Comparison of ENCODE assay signal across 21 cellular contexts in genomic region chr2:5990021-5990420, GRCh38.
DNase-seq lines count a peak whose midpoint lies in the region.
"Had no signal": no experiment of that assay in that cellular context is flagged by ENCODE, and none has a peak within 500 bp of the region (broad histone marks: within the 10 kb centered on the region; RNA-seq: fewer than 3 reads in every experiment).

No MANE protein-coding gene starts in this region.

- no peaks in the 10 kb centered on the region for H3K36me3 ChIP-seq in mesendoderm (ENCODE audit: control insufficient read depth, insufficient read depth, low read length)
- H3K36me3 ChIP-seq in trophoblast cell (ENCODE audit: control insufficient read depth in 1 of 2, insufficient read depth in 2 of 2, low read length in 2 of 2): no peaks in the 10 kb centered on the region
- H3K36me3 ChIP-seq: BE2C, BLaER1 had no signal

- H3K4me2 ChIP-seq in mesendoderm (ENCODE audit: low read length) (no peak overlapping the region), trophoblast cell (ENCODE audit: low read length) (no peak overlapping the region)
- H3K4me2 ChIP-seq: A549, BLaER1 had no signal

- H4K91ac ChIP-seq in trophoblast cell (ENCODE audit: low read depth, low read length): no peak overlapping the region

- no peak overlapping the region for H3K4me3 ChIP-seq in mesendoderm (ENCODE audit: low read length)
- no peak overlapping the region for H3K4me3 ChIP-seq in trophoblast cell (ENCODE audit: low read depth, low read length)
- H3K4me3 ChIP-seq: A549, BLaER1, GM12878 had no signal

- H3K18ac ChIP-seq in mesendoderm (ENCODE audit: low read length) (no peak overlapping the region), trophoblast cell (ENCODE audit: low read length) (no peak overlapping the region)

- in situ Hi-C loops in ACHN (cut with HindIII; ENCODE audit: low pct_ligation_motif_present, low pct_unique_long_range_greater_than_20kb, low sequenced_read_pairs): no loop called here

- no peaks in the 10 kb centered on the region for H3K4me1 ChIP-seq in mesendoderm (ENCODE audit: control insufficient read depth, low read depth, low read length)
- H3K4me1 ChIP-seq in trophoblast cell (ENCODE audit: control insufficient read depth in 1 of 2, insufficient read depth in 2 of 2, low read length in 2 of 2): peaks cover 2 to 12% of the 10 kb centered on the region in 2 experiments
- H3K4me1 ChIP-seq: A549 had no signal

- H3K23ac ChIP-seq in mesendoderm (ENCODE audit: low read length) (no peak overlapping the region), trophoblast cell (ENCODE audit: low read length) (no peak overlapping the region)

- H3K4ac ChIP-seq in mesendoderm (ENCODE audit: low read depth, low read length) (no peak overlapping the region), trophoblast cell (ENCODE audit: low read depth, low read length) (no peak overlapping the region)

- H2AFZ ChIP-seq in trophoblast cell (ENCODE audit: insufficient read depth, low read length, poor library complexity): no peak overlapping the region

- no peak overlapping the region for H3K56ac ChIP-seq in mesendoderm (ENCODE audit: low read length)

- no peak overlapping the region for H2BK12ac ChIP-seq in trophoblast cell (ENCODE audit: low read length)

- no peak overlapping the region for H2AK5ac ChIP-seq in mesendoderm (ENCODE audit: low read length)
- no peak overlapping the region for H2AK5ac ChIP-seq in trophoblast cell (ENCODE audit: low read length)

- no CpG with 5 or more reads among the region's 4 CpGs for WGBS in mesendoderm (ENCODE audit: extremely low coverage, insufficient coverage, low lambda C conversion rate)
- WGBS in trophoblast cell (ENCODE audit: extremely low coverage, insufficient coverage, insufficient read length): no CpG with 5 or more reads among the region's 4 CpGs

- no peak overlapping the region for H4K8ac ChIP-seq in mesendoderm (ENCODE audit: low read depth, low read length)
- H4K8ac ChIP-seq in trophoblast cell (ENCODE audit: low read depth, low read length): no peak overlapping the region

- peaks cover 4% of the 10 kb centered on the region for H3K9me3 ChIP-seq in trophoblast cell (ENCODE audit: insufficient read depth, low read depth, low read length)
- H3K9me3 ChIP-seq: A549, BE2C, BLaER1 had no signal

- H2BK120ac ChIP-seq in mesendoderm (ENCODE audit: low read depth, low read length): no peak overlapping the region
- no peak overlapping the region for H2BK120ac ChIP-seq in trophoblast cell (ENCODE audit: insufficient read depth, low read length, poor library complexity)

- H2BK15ac ChIP-seq in mesendoderm (replicated peaks; ENCODE audit: low read depth): no peak overlapping the region

- H4K5ac ChIP-seq in mesendoderm (ENCODE audit: low read length): no peak overlapping the region

- H3K79me1 ChIP-seq in mesendoderm (ENCODE audit: low read length) (no peaks in the 10 kb centered on the region), trophoblast cell (ENCODE audit: low read length) (no peaks in the 10 kb centered on the region)

- H2BK5ac ChIP-seq in mesendoderm (ENCODE audit: low read length) (no peak overlapping the region), trophoblast cell (ENCODE audit: low read depth, low read length, poor library complexity) (no peak overlapping the region)

- H4K12ac ChIP-seq in trophoblast cell (ENCODE audit: low read depth, low read length): no peak overlapping the region

- H3K27me3 ChIP-seq in mesendoderm (ENCODE audit: insufficient read depth, low read length, poor library complexity): no peaks in the 10 kb centered on the region
- H3K27me3 ChIP-seq in trophoblast cell (ENCODE audit: insufficient read depth, low read length): no peaks in the 10 kb centered on the region
- H3K27me3 ChIP-seq: BE2C, BLaER1 had no signal

- H3K27ac ChIP-seq in mesendoderm (ENCODE audit: low read depth, low read length): no peak overlapping the region
- H3K27ac ChIP-seq in trophoblast cell (ENCODE audit: low read depth, low read length): no peak overlapping the region
- H3K27ac ChIP-seq: 22Rv1, A549, BLaER1 had no signal

- no peak overlapping the region for H3K9ac ChIP-seq in mesendoderm (ENCODE audit: low read length)
- no peak overlapping the region for H3K9ac ChIP-seq in trophoblast cell (ENCODE audit: low read length)
- H3K9ac ChIP-seq: BLaER1 had no signal

- no peaks in the 10 kb centered on the region for H3K79me2 ChIP-seq in mesendoderm (ENCODE audit: control insufficient read depth, insufficient read depth, low read length)
- no peaks in the 10 kb centered on the region for H3K79me2 ChIP-seq in trophoblast cell (ENCODE audit: control insufficient read depth, insufficient read depth, low read length, poor library complexity)

- H3K14ac ChIP-seq in trophoblast cell (ENCODE audit: low read length): no peak overlapping the region

- DNase-seq in astrocyte of the hippocampus (ENCODE audit: low read depth, low spot score) (peak; percentile 37), mesendoderm (peak; percentile 50), trophoblast cell (peak; percentile 81 to 88), ACHN (no peak), cerebellar nuclear complex (lab: John Stamatoyannopoulos, UW) (no peak)
- DNase-seq: BE2C; C1 segment of cervical spinal cord; CD4-positive, alpha-beta memory T cell; CD4-positive, CD25-positive, alpha-beta regulatory T cell; CD8-positive, alpha-beta memory T cell; COR-L47; DMS 273 treated with DMSO at 0.1 percent for 48 hours; DMS153; DMS53; DND-41; EL; GDM1 had no signal

Comparison
In these comparisons a context has a peak if more than half of its experiments do, and no peak if none do; other contexts are left out.
1. DNase-seq: peak in astrocyte of the hippocampus (single experiment), mesendoderm (single experiment) and trophoblast cell (2 of 2); none in ACHN (single experiment) and cerebellar nuclear complex (0 of 2).